Comparison of ENCODE assay signal across 15 cellular contexts in the genomic region with DNA sequence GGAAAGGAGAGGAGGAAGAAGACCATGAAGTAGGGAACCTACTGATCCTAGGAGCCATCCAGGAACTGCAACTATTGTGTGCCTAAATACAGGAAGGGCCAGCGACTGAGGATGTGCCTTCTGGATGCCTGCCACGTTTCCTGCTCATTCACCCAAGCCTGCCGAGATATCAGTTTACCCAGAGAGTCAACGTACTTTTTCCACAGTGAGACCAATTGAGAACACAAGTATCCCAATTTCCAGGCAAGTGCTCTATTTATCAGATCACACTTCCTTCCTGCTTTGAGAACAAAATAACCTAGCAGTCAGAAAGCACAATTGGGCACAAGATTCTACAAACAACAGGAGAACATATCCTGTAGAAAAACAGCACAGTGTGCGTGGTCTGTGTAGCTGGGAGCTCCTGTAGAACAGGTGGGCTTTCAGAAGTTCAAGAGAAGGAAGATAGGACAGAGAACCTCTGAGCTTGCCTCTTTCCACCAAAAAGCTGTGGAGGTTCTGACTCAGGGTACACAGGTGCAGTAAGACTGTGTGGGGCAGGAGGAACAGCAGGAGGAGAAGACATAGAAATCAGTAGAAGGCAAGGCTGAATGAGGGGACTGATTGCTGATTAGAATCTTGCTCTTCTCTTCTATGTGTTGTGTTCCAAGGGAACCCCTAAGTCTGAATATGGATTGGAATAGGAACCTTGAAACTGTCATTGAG.
A peak's percentile ranks its signal among the peaks of the same experiment; 100 is the strongest.
DNase-seq lines count a peak whose midpoint lies in the region; ATAC-seq lines count a peak whose summit lies in the region.
"Had no signal": no experiment of that assay in that cellular context is flagged by ENCODE, and none has a peak within 500 bp of the region (broad histone marks: within the 10 kb centered on the region; RNA-seq: fewer than 3 reads in every experiment).

No MANE protein-coding gene starts in this region.

- H3K4me3 Mint-ChIP-seq in stimulated activated effector memory CD8-positive, alpha-beta T cell treated with anti-CD3 and anti-CD28 coated beads, Interleukin-12 subunit alpha, Interleukin-12 subunit beta, amount 100 ng/mL, for 72 hours: peak overlapping the region; percentile 81
- H3K4me3 Mint-ChIP-seq: mesothelial cell of epicardium had no signal

- peaks cover 57% of the 10 kb centered on the region for H3K4me1 Mint-ChIP-seq in stimulated activated effector memory CD8-positive, alpha-beta T cell treated with anti-CD3 and anti-CD28 coated beads, Interleukin-12 subunit alpha, Interleukin-12 subunit beta, amount 100 ng/mL, for 72 hours
- H3K4me1 Mint-ChIP-seq: mesothelial cell of epicardium had no signal

- peak overlapping the region; percentile 87 for H3K27ac ChIP-seq in KOPT-K1 (ENCODE audit: low read depth, low read length, poor library complexity, severe bottlenecking)
- H3K27ac ChIP-seq: adrenal gland had no signal

- peak overlapping the region; percentile 98 to 99 for H3K27ac Mint-ChIP-seq in activated naive CD4-positive, alpha-beta T cell treated with anti-CD3 and anti-CD28 coated beads, Interleukin-2, amount 50 U/mL, for 72 hours
- peak overlapping the region; percentile 98 for H3K27ac Mint-ChIP-seq in stimulated activated effector memory CD8-positive, alpha-beta T cell treated with anti-CD3 and anti-CD28 coated beads, Interleukin-12 subunit alpha, Interleukin-12 subunit beta, amount 100 ng/mL, for 72 hours
- H3K27ac Mint-ChIP-seq: mesothelial cell of epicardium had no signal

- H3K9me3 Mint-ChIP-seq in activated naive CD4-positive, alpha-beta T cell treated with anti-CD3 and anti-CD28 coated beads, Interleukin-2, amount 50 U/mL, for 72 hours: peaks cover 4 to 6% of the 10 kb centered on the region in 2 donors
- H3K9me3 Mint-ChIP-seq in stimulated activated effector memory CD8-positive, alpha-beta T cell treated with anti-CD3 and anti-CD28 coated beads, Interleukin-12 subunit alpha, Interleukin-12 subunit beta, amount 100 ng/mL, for 72 hours: peaks cover 2% of the 10 kb centered on the region
- H3K9me3 Mint-ChIP-seq: mesothelial cell of epicardium had no signal

- no peaks in the 10 kb centered on the region for H3K9me3 ChIP-seq in KOPT-K1 (ENCODE audit: insufficient read depth, low read length, poor library complexity, severe bottlenecking)
- H3K9me3 ChIP-seq: adrenal gland had no signal

- H3K36me3 Mint-ChIP-seq in activated naive CD4-positive, alpha-beta T cell treated with anti-CD3 and anti-CD28 coated beads, Interleukin-2, amount 50 U/mL, for 72 hours: peaks cover 24 to 44% of the 10 kb centered on the region in 2 donors
- H3K36me3 Mint-ChIP-seq in stimulated activated effector memory CD8-positive, alpha-beta T cell treated with anti-CD3 and anti-CD28 coated beads, Interleukin-12 subunit alpha, Interleukin-12 subunit beta, amount 100 ng/mL, for 72 hours: peaks cover 42% of the 10 kb centered on the region
- H3K36me3 Mint-ChIP-seq: mesothelial cell of epicardium had no signal

- peak; percentile 13 to 53 for ATAC-seq in activated naive CD4-positive, alpha-beta T cell treated with anti-CD3 and anti-CD28 coated beads, Interleukin-2, amount 50 U/mL, for 72 hours
- no peak for ATAC-seq in stimulated activated effector memory CD8-positive, alpha-beta T cell treated with anti-CD3 and anti-CD28 coated beads, Interleukin-12 subunit alpha, Interleukin-12 subunit beta, amount 100 ng/mL, for 72 hours
- ATAC-seq in HG03045 (IDR thresholded peaks at IDR 0.05; ENCODE audit: unreplicated experiment): no peak
- ATAC-seq in GM19397 (IDR thresholded peaks at IDR 0.05; ENCODE audit: unreplicated experiment): no peak
- no peak for ATAC-seq in GM19351 (IDR thresholded peaks at IDR 0.05; ENCODE audit: unreplicated experiment)

- DNase-seq in activated effector memory CD4-positive, alpha-beta T cell treated with anti-CD3 and anti-CD28 coated beads, Interleukin-2, amount 50 U/mL, for 16 hours: peak; percentile 68
- no peak for DNase-seq in activated effector memory CD4-positive, alpha-beta T cell treated with Interleukin-2 at 50 U/mL for 16 hours
- peak in 1 of 2 donors; percentile 38 for DNase-seq in activated naive CD4-positive, alpha-beta T cell treated with anti-CD3 and anti-CD28 coated beads, Interleukin-2, amount 50 U/mL, for 72 hours (ENCODE audit: low spot score in 2 of 2)
- no peak for DNase-seq in stimulated activated effector memory CD8-positive, alpha-beta T cell treated with anti-CD3 and anti-CD28 coated beads, Interleukin-12 subunit alpha, Interleukin-12 subunit beta, amount 100 ng/mL, for 72 hours (ENCODE audit: low spot score in 2 of 2)
- DNase-seq: activated CD4-positive, CD25-positive, alpha-beta regulatory T cell; cerebellar nuclear complex; Karpas-422; NCI-H146; OCI-M1 had no signal

- no peaks in the 10 kb centered on the region for H3K36me3 ChIP-seq in KOPT-K1 (ENCODE audit: insufficient read depth, low read length)
- H3K36me3 ChIP-seq: adrenal gland had no signal

Comparison
In these comparisons a context has a peak if more than half of its experiments do, and no peak if none do; other contexts are left out.
1. ATAC-seq: peak in activated naive CD4-positive, alpha-beta T cell treated with anti-CD3 and anti-CD28 coated beads, Interleukin-2, amount 50 U/mL, for 72 hours (2 of 2); none in stimulated activated effector memory CD8-positive, alpha-beta T cell treated with anti-CD3 and anti-CD28 coated beads, Interleukin-12 subunit alpha, Interleukin-12 subunit beta, amount 100 ng/mL, for 72 hours (single experiment), HG03045 (single experiment), GM19397 (single experiment) and GM19351 (single experiment).